ENCODE assay signal across 21 cellular contexts in genomic region chr20:63174309-63175030, GRCh38. TPM values are rescaled to one million over a fixed set of nuclear protein-coding genes. Genes with fewer than 3 reads are reported as not detected.
DNase-seq lines count a peak whose midpoint lies in the region; ATAC-seq and TF ChIP-seq lines count a peak whose summit lies in the region.
"Had no signal": no experiment of that assay in that cellular context is flagged by ENCODE, and none has a peak within 500 bp of the region (broad histone marks: within the 10 kb centered on the region; RNA-seq: fewer than 3 reads in every experiment).

No MANE protein-coding gene starts in this region.

- peaks cover 63% of the 10 kb centered on the region for H3K27me3 Mint-ChIP-seq in WTC11 (ENCODE audit: low read depth)
- peaks cover 73% of the 10 kb centered on the region for H3K27me3 Mint-ChIP-seq in type B pancreatic cell

- CTCF ChIA-PET in WTC11 (lab: Charles Lee), result interaction anchor here (0.5 to 2.9 kb wide), 4 partner anchors 9 to 202 kb away, joined by 3 to 12 read pairs (median 8); no protein-coding TSS in a partner anchor

- TF ChIP-seq CTCF in WTC11 (IDR thresholded peaks at IDR 0.05) (no peak), type B pancreatic cell (conservative IDR thresholded peaks at IDR 0.05) (no peak), mucosa of descending colon (IDR thresholded peaks at IDR 0.05) (no peak), uterus (IDR thresholded peaks at IDR 0.05) (no peak)

- H3K4me3 ChIP-seq in iPS-18a (ENCODE audit: low read length) (peak overlapping the region; percentile 15), mucosa of descending colon (no peak overlapping the region), uterus (no peak overlapping the region)
- H3K4me3 ChIP-seq: esophagus muscularis mucosa, Peyer's patch, upper lobe of left lung had no signal

- no peak overlapping the region for H3K27ac ChIP-seq in iPS-18a (ENCODE audit: low read length)
- H3K27ac ChIP-seq in uterus, result no peak overlapping the region
- H3K27ac ChIP-seq: brain microvascular endothelial cell, esophagus muscularis mucosa, Peyer's patch, upper lobe of left lung had no signal

- H3K4me1 ChIP-seq in iPS-18a (ENCODE audit: control insufficient read depth, low read depth, low read length) (peaks cover 10% of the 10 kb centered on the region), mucosa of descending colon (ENCODE audit: low read depth) (peaks cover 14% of the 10 kb centered on the region), uterus (peaks cover 0 to 31% of the 10 kb centered on the region in 2 donors)

- intact Hi-C loops in mucosa of descending colon (cut with DNase I, micrococcal nuclease) (loop anchor here in 1 of 2 donors (10.0 kb wide), 1 partner anchor 120 kb away; no protein-coding TSS in a partner anchor), uterus (cut with DNase I; ENCODE audit: low total_unique reads) (no loop called here)

- DNase-seq in NCI-H748 (lab: John Stamatoyannopoulos, UW; ENCODE audit: unreplicated experiment) (peak; percentile 52), NCI-H748 treated with DMSO at 0.1 percent for 48 hours (lab: John Stamatoyannopoulos, UW) (no peak), WTC11 (ENCODE audit: low spot score) (no peak), type B pancreatic cell (ENCODE audit: extremely low spot score, unreplicated experiment) (no peak), mucosa of descending colon (no peak), uterus (no peak)
- DNase-seq: ACHN; activated CD8-positive, alpha-beta T cell treated with anti-CD3 and anti-CD28 coated beads for 36 hours; activated T-cell treated with anti-CD3 and anti-CD28 coated beads, Interleukin-2, amount 50 U/mL, for 48 hours; brain microvascular endothelial cell; CD8-positive, alpha-beta memory T cell; islet precursor cell; naive thymus-derived CD8-positive, alpha-beta T cell; NCI-H1930; Peyer's patch; stimulated activated naive CD4-positive, alpha-beta T cell treated with Interleukin-2 at 50 U/mL for 16 hours had no signal

- H3K9me3 Mint-ChIP-seq in WTC11, result no peaks in the 10 kb centered on the region
- no peaks in the 10 kb centered on the region for H3K9me3 Mint-ChIP-seq in type B pancreatic cell
- H3K9me3 Mint-ChIP-seq: activated CD8-positive, alpha-beta T cell treated with anti-CD3 and anti-CD28 coated beads for 36 hours; activated naive CD4-positive, alpha-beta T cell treated with anti-CD3 and anti-CD28 coated beads, Interleukin-2, amount 50 U/mL, for 72 hours had no signal

- H3K27me3 ChIP-seq in iPS-18a (ENCODE audit: control insufficient read depth, insufficient read depth, low read length), result peaks cover 79% of the 10 kb centered on the region
- peaks cover 18 to 42% of the 10 kb centered on the region in 2 donors for H3K27me3 ChIP-seq in uterus

- H3K9me3 ChIP-seq in iPS-18a (ENCODE audit: control insufficient read depth, low read depth, low read length), result no peaks in the 10 kb centered on the region
- H3K9me3 ChIP-seq in mucosa of descending colon, result no peaks in the 10 kb centered on the region
- no peaks in the 10 kb centered on the region for H3K9me3 ChIP-seq in uterus
- H3K9me3 ChIP-seq: esophagus muscularis mucosa, Peyer's patch, upper lobe of left lung had no signal

- H3K4me3 Mint-ChIP-seq in WTC11 (peak overlapping the region; percentile 65), type B pancreatic cell (peak overlapping the region; percentile 41)
- H3K4me3 Mint-ChIP-seq: activated CD8-positive, alpha-beta T cell treated with anti-CD3 and anti-CD28 coated beads for 36 hours; CD8-positive, alpha-beta memory T cell had no signal

- H3K36me3 ChIP-seq in iPS-18a (ENCODE audit: control insufficient read depth, low read depth, low read length), result no peaks in the 10 kb centered on the region
- no peaks in the 10 kb centered on the region for H3K36me3 ChIP-seq in mucosa of descending colon (ENCODE audit: low read depth)
- no peaks in the 10 kb centered on the region for H3K36me3 ChIP-seq in uterus
- H3K36me3 ChIP-seq: brain microvascular endothelial cell, esophagus muscularis mucosa, Peyer's patch, upper lobe of left lung had no signal

- no peak for TF ChIP-seq POLR2A in uterus (IDR thresholded peaks at IDR 0.05)

- no peak overlapping the region for H3K9ac ChIP-seq in iPS-18a (ENCODE audit: low read length)

- ATAC-seq in WTC11 (no peak), GM21786 (IDR thresholded peaks at IDR 0.05; ENCODE audit: unreplicated experiment) (no peak), mucosa of descending colon (no peak)
- ATAC-seq: activated CD8-positive, alpha-beta T cell treated with anti-CD3 and anti-CD28 coated beads for 36 hours; activated naive CD4-positive, alpha-beta T cell treated with anti-CD3 and anti-CD28 coated beads, Interleukin-2, amount 50 U/mL, for 72 hours; naive thymus-derived CD8-positive, alpha-beta T cell had no signal

- H3K36me3 Mint-ChIP-seq in WTC11 (no peaks in the 10 kb centered on the region), type B pancreatic cell (no peaks in the 10 kb centered on the region)
- H3K36me3 Mint-ChIP-seq: activated naive CD4-positive, alpha-beta T cell treated with anti-CD3 and anti-CD28 coated beads, Interleukin-2, amount 50 U/mL, for 72 hours; CD8-positive, alpha-beta memory T cell had no signal

- no peak overlapping the region for H3K27ac Mint-ChIP-seq in WTC11
- H3K27ac Mint-ChIP-seq in type B pancreatic cell, result no peak overlapping the region
- H3K27ac Mint-ChIP-seq: activated CD8-positive, alpha-beta T cell treated with anti-CD3 and anti-CD28 coated beads for 36 hours; CD8-positive, alpha-beta memory T cell; naive thymus-derived CD8-positive, alpha-beta T cell had no signal

- POLR2A ChIA-PET in WTC11 (lab: Charles Lee), result no interaction called here

- H3K4me1 Mint-ChIP-seq in WTC11 (peaks cover 7% of the 10 kb centered on the region), type B pancreatic cell (ENCODE audit: unreplicated experiment) (peaks cover 5% of the 10 kb centered on the region)

TF ChIP-seq in WTC11, 78 proteins besides CTCF, POLR2A, EP300 and RAD21:
- TF ChIP-seq ERG (CRISPR knock-in tag; IDR thresholded peaks at IDR 0.05) (no peak), STAT6 (CRISPR knock-in tag; conservative IDR thresholded peaks at IDR 0.05; ENCODE audit: low read depth) (no peak)
TF ChIP-seq in WTC11: peak in this region for 0.

RNA-seq across cellular contexts. Expression of gene YTHDF1, which starts 41.5 kb away (rescaled TPM):
- total RNA-seq in WTC11 (2021) (50.2 to 61.3 TPM (median 51.3 TPM) in 3 replicates), type B pancreatic cell (ENCODE audit: low replicate concordance) (50.4 and 55.6 TPM in 2 replicates), mucosa of descending colon (10 to 100 TPM; 32.0 to 37.2 (median 34.2) TPM), uterus (10 to 100 TPM; 17.9 to 35.8 (median 25.8) TPM)
